1 cellular context compared by ENCODE assay signal in genomic region chr12:79886917-79887519, GRCh38.
TF ChIP-seq lines count a peak whose summit lies in the region.

No MANE protein-coding gene starts in this region.

TF ChIP-seq in liver, 16 proteins besides CTCF, POLR2A, EP300 and RAD21 (continued from another document):
- TF ChIP-seq EGR1 (IDR thresholded peaks at IDR 0.05; ENCODE audit: low read depth in 2 of 2) (no peak), HNF4A (conservative IDR thresholded peaks at IDR 0.05) (no peak)
